In the genomic region with DNA sequence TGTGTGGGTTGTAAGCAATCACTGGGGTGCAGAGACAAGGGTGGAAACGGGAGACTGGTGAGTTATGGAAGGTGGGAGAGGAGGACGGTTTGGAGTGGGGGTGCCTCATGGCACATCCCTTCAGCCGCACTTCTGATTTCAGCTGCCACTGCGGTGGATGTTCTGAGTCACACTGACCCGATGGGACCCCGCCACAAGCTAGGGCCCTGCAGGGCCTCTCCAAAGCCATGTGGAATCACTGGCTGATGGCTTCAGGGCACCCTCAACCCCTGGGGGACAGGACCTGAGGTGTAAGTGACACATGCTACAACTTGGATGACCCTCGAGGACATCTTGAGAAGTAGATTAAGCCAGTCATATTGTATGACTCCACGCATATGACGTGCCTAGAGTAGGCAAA, we compare ENCODE assay signal across 18 cellular contexts. TPM values are rescaled to one million over a fixed set of nuclear protein-coding genes. Genes with fewer than 3 reads are reported as not detected.
DNase-seq lines count a peak whose midpoint lies in the region; ATAC-seq and TF ChIP-seq lines count a peak whose summit lies in the region.
"Had no signal": no experiment of that assay in that cellular context is flagged by ENCODE, and none has a peak within 500 bp of the region (broad histone marks: within the 10 kb centered on the region; RNA-seq: fewer than 3 reads in every experiment).

No MANE protein-coding gene starts in this region.

- no peak overlapping the region for H2AK5ac ChIP-seq in IMR-90 (ENCODE audit: low read depth, low read length)

- H3K9me3 Mint-ChIP-seq in activated naive CD4-positive, alpha-beta T cell treated with anti-CD3 and anti-CD28 coated beads, Interleukin-2, amount 50 U/mL, for 24 hours, result no peaks in the 10 kb centered on the region
- no peaks in the 10 kb centered on the region for H3K9me3 Mint-ChIP-seq in endothelial cell (ENCODE audit: unreplicated experiment)
- H3K9me3 Mint-ChIP-seq in type B pancreatic cell, result no peaks in the 10 kb centered on the region
- H3K9me3 Mint-ChIP-seq: CD4-positive, alpha-beta T cell; IgD-negative memory B cell had no signal

- H3K36me3 ChIP-seq in IMR-90 (ENCODE audit: control insufficient read depth, insufficient read depth, low read length), result peaks cover 16% of the 10 kb centered on the region; the same call in 1 of the 2 replicates
- H3K36me3 ChIP-seq: BE2C had no signal

- H4K91ac ChIP-seq in IMR-90 (ENCODE audit: insufficient read depth, low read depth, low read length), result no peak overlapping the region

- H3K14ac ChIP-seq in IMR-90 (replicated peaks; ENCODE audit: low read depth, low read length), result no peak overlapping the region

- H2BK15ac ChIP-seq in IMR-90 (ENCODE audit: low read depth, low read length), result no peak overlapping the region

- CTCF ChIA-PET in IMR-90 (lab: Yijun Ruan, JAX), result no interaction called here

- ATAC-seq in IMR-90 (ENCODE audit: low read depth) (no peak), HG02885 (IDR thresholded peaks at IDR 0.05; ENCODE audit: poor library complexity, unreplicated experiment) (no peak)

- H3K27ac ChIP-seq in IMR-90 (ENCODE audit: insufficient read depth, low read length), result no peak overlapping the region

- intact Hi-C loops in IMR-90 (cut with micrococcal nuclease), result no loop called here

- no peak overlapping the region for H3K56ac ChIP-seq in IMR-90 (ENCODE audit: extremely low read depth, insufficient read depth, low read length)

- no TSS peak for BruUV-seq in IMR-90 (replicated peaks; lab: Mats Ljungman, UMichigan)

- H3K36me3 Mint-ChIP-seq in activated naive CD4-positive, alpha-beta T cell treated with anti-CD3 and anti-CD28 coated beads, Interleukin-2, amount 50 U/mL, for 24 hours, result peaks cover 24% of the 10 kb centered on the region
- H3K36me3 Mint-ChIP-seq in endothelial cell (ENCODE audit: low read depth, unreplicated experiment) (peaks cover 52% of the 10 kb centered on the region), type B pancreatic cell (peaks cover 14% of the 10 kb centered on the region)

- peak overlapping the region; percentile 65 for H2AK9ac ChIP-seq in IMR-90 (replicated peaks; ENCODE audit: low read depth, low read length, poor library complexity)

- H3K79me1 ChIP-seq in IMR-90 (ENCODE audit: low read depth in 1 of 2, low read length in 2 of 2), result no peaks in the 10 kb centered on the region

- H3K18ac ChIP-seq in IMR-90 (ENCODE audit: low read depth, low read length), result no peak overlapping the region

- H3K9ac ChIP-seq in IMR-90 (ENCODE audit: low read depth, low read length), result no peak overlapping the region

- in situ Hi-C loops in IMR-90 (cut with MboI; ENCODE audit: low sequenced_read_pairs), result no loop called here

- no peaks in the 10 kb centered on the region for H3K27me3 Mint-ChIP-seq in activated naive CD4-positive, alpha-beta T cell treated with anti-CD3 and anti-CD28 coated beads, Interleukin-2, amount 50 U/mL, for 24 hours
- peaks cover 8% of the 10 kb centered on the region for H3K27me3 Mint-ChIP-seq in endothelial cell (ENCODE audit: unreplicated experiment)
- H3K27me3 Mint-ChIP-seq in type B pancreatic cell, result no peaks in the 10 kb centered on the region
- H3K27me3 Mint-ChIP-seq: CD4-positive, alpha-beta T cell; IgD-negative memory B cell had no signal

- H4K8ac ChIP-seq in IMR-90 (ENCODE audit: low read depth in 2 of 2, low read length in 2 of 2), result no peak overlapping the region

- H3K9me3 ChIP-seq in IMR-90 (ENCODE audit: control insufficient read depth, insufficient read depth, low read length), result no peaks in the 10 kb centered on the region
- H3K9me3 ChIP-seq: BE2C had no signal

- H2BK20ac ChIP-seq in IMR-90 (ENCODE audit: low read depth, low read length), result no peak overlapping the region

- peaks cover 3% of the 10 kb centered on the region; the same call in 1 of the 2 replicates for H4K20me1 ChIP-seq in IMR-90 (ENCODE audit: insufficient read depth, low read length)

- POLR2A ChIA-PET in IMR-90 (lab: Charles Lee; ENCODE audit: unreplicated experiment), result no interaction called here

- H3K27me3 ChIP-seq in IMR-90 (ENCODE audit: control insufficient read depth, insufficient read depth, low read length), result no peaks in the 10 kb centered on the region
- H3K27me3 ChIP-seq: BE2C had no signal

- peaks cover 3% of the 10 kb centered on the region; the same call in 1 of the 2 replicates for H3K4me1 ChIP-seq in IMR-90 (ENCODE audit: control insufficient read depth, insufficient read depth, low read length)
- H3K4me1 ChIP-seq: BE2C had no signal

- no peak overlapping the region for H3K4me2 ChIP-seq in IMR-90 (ENCODE audit: low read depth, low read length)

- H3K4me1 Mint-ChIP-seq in activated naive CD4-positive, alpha-beta T cell treated with anti-CD3 and anti-CD28 coated beads, Interleukin-2, amount 50 U/mL, for 24 hours, result peaks cover 21% of the 10 kb centered on the region
- H3K4me1 Mint-ChIP-seq in endothelial cell (ENCODE audit: unreplicated experiment) (peaks cover 6% of the 10 kb centered on the region), type B pancreatic cell (ENCODE audit: unreplicated experiment) (no peaks in the 10 kb centered on the region)

- H3K4me3 Mint-ChIP-seq in activated naive CD4-positive, alpha-beta T cell treated with anti-CD3 and anti-CD28 coated beads, Interleukin-2, amount 50 U/mL, for 24 hours, result no peak overlapping the region
- peak overlapping the region; percentile 59 for H3K4me3 Mint-ChIP-seq in endothelial cell (ENCODE audit: unreplicated experiment)
- H3K4me3 Mint-ChIP-seq in type B pancreatic cell, result no peak overlapping the region
- H3K4me3 Mint-ChIP-seq: CD4-positive, alpha-beta T cell; IgD-negative memory B cell had no signal

- H3K4ac ChIP-seq in IMR-90 (ENCODE audit: low read depth, low read length), result no peak overlapping the region

- no peak overlapping the region for H2AFZ ChIP-seq in IMR-90 (replicated peaks; ENCODE audit: low read length, poor library complexity)

- H2BK5ac ChIP-seq in IMR-90 (ENCODE audit: low read depth, low read length, poor library complexity, severe bottlenecking), result no peak overlapping the region

- dilution Hi-C loops in IMR-90 (cut with HindIII; ENCODE audit: low sequenced_read_pairs, unreplicated experiment), result no loop called here

- TF ChIP-seq CTCF in IMR-90 (conservative IDR thresholded peaks at IDR 0.05; ENCODE audit: low read depth, low read length), result no peak
- no peak for TF ChIP-seq CTCF in endothelial cell (IDR thresholded peaks at IDR 0.05; ENCODE audit: unreplicated experiment)
- TF ChIP-seq CTCF in type B pancreatic cell (conservative IDR thresholded peaks at IDR 0.05), result no peak

- peak overlapping the region; percentile 25 for H3K27ac Mint-ChIP-seq in activated naive CD4-positive, alpha-beta T cell treated with anti-CD3 and anti-CD28 coated beads, Interleukin-2, amount 50 U/mL, for 24 hours
- H3K27ac Mint-ChIP-seq in endothelial cell (ENCODE audit: unreplicated experiment) (no peak overlapping the region), type B pancreatic cell (peak overlapping the region; percentile 45)
- H3K27ac Mint-ChIP-seq: CD4-positive, alpha-beta T cell had no signal

- peaks cover 8% of the 10 kb centered on the region for H3K9me1 ChIP-seq in IMR-90 (ENCODE audit: insufficient read depth, low read length)

- 100% methylated on average over 2 of the region's 9 CpGs; no CpG with 5 or more reads in 1 of the 2 experiments for WGBS in IMR-90 (ENCODE audit: extremely low coverage in 2 of 2, insufficient read length in 1 of 2), 2 experiments

- no peak overlapping the region for H4K5ac ChIP-seq in IMR-90 (ENCODE audit: low read depth, low read length)

- no peak overlapping the region for H2BK120ac ChIP-seq in IMR-90 (ENCODE audit: low read depth, low read length)

- no peak overlapping the region for H3K23ac ChIP-seq in IMR-90 (ENCODE audit: low read depth, low read length)

- no peak for DNase-seq in activated naive CD4-positive, alpha-beta T cell treated with anti-CD3 and anti-CD28 coated beads, Interleukin-2, amount 50 U/mL, for 16 hours
- no peak for DNase-seq in IMR-90
- DNase-seq in endothelial cell (ENCODE audit: low spot score), result no peak
- no peak for DNase-seq in type B pancreatic cell (ENCODE audit: extremely low spot score, unreplicated experiment)
- no peak for DNase-seq in CD1c-positive myeloid dendritic cell (ENCODE audit: extremely low spot score)
- DNase-seq: BE2C; CD4-positive, alpha-beta T cell; MV-4-11; NCI-H1105 treated with DMSO at 0.1 percent for 48 hours; NCI-H2029 treated with DMSO at 0.1 percent for 48 hours; NCI-H345; NCI-H524 treated with DMSO at 0.1 percent for 48 hours; NCI-H82; Right ventricle myocardium superior had no signal

- TF ChIP-seq RAD21 in IMR-90 (IDR thresholded peaks at IDR 0.05; ENCODE audit: low read length), result no peak

- no peak overlapping the region for H3K4me3 ChIP-seq in IMR-90 (ENCODE audit: insufficient read depth, low read depth, low read length)

- TF ChIP-seq POLR2A in IMR-90 (IDR thresholded peaks at IDR 0.05; ENCODE audit: low read depth, low read length), result no peak

TF ChIP-seq in IMR-90, 13 proteins besides CTCF, POLR2A, EP300 and RAD21 (continues in another document):
- TF ChIP-seq MAFK (IDR thresholded peaks at IDR 0.05; ENCODE audit: low read depth, low read length), result no peak
- no peak for TF ChIP-seq BHLHE40 (IDR thresholded peaks at IDR 0.05; ENCODE audit: low read depth, low read length)
- TF ChIP-seq RFX5 (IDR thresholded peaks at IDR 0.05; ENCODE audit: low read depth, low read length), result no peak
- TF ChIP-seq FOS (IDR thresholded peaks at IDR 0.05; ENCODE audit: low read depth, low read length), result no peak
- no peak for TF ChIP-seq MAZ (IDR thresholded peaks at IDR 0.05; ENCODE audit: borderline replicate concordance, low read depth, low read length)
- TF ChIP-seq, protein P1, sequence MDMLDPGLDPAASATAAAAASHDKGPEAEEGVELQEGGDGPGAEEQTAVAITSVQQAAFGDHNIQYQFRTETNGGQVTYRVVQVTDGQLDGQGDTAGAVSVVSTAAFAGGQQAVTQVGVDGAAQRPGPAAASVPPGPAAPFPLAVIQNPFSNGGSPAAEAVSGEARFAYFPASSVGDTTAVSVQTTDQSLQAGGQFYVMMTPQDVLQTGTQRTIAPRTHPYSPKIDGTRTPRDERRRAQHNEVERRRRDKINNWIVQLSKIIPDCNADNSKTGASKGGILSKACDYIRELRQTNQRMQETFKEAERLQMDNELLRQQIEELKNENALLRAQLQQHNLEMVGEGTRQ (IDR thresholded peaks at IDR 0.05; ENCODE audit: low read depth, low read length), result no peak

RNA-seq across cellular contexts. Expression of gene GPR68, which starts 53.7 kb away (rescaled TPM):
- total RNA-seq in IMR-90 (2012; rRNA removed) (0.28 and 0.72 TPM in 2 replicates), endothelial cell (ENCODE audit: unreplicated experiment) (5.4 TPM), type B pancreatic cell (ENCODE audit: low replicate concordance) (0.33 and 0.58 TPM in 2 replicates)
- polyA plus RNA-seq in IMR-90 (2012; rRNA removed), result 0.94 and 1.0 TPM in 2 replicates
- polyA plus RNA-seq in IMR-90 (2012; cell fraction: cytosol; rRNA removed), result 0.28 and 1.3 TPM in 2 replicates
- 0.58 and 1.4 TPM in 2 replicates for polyA plus RNA-seq in IMR-90 (2012; cell fraction: nucleus; rRNA removed; ENCODE audit: low replicate concordance)
- total RNA-seq: SK-MEL-5 had no signal
